ENCODE assay signal across 8 cellular contexts in the genomic region with DNA sequence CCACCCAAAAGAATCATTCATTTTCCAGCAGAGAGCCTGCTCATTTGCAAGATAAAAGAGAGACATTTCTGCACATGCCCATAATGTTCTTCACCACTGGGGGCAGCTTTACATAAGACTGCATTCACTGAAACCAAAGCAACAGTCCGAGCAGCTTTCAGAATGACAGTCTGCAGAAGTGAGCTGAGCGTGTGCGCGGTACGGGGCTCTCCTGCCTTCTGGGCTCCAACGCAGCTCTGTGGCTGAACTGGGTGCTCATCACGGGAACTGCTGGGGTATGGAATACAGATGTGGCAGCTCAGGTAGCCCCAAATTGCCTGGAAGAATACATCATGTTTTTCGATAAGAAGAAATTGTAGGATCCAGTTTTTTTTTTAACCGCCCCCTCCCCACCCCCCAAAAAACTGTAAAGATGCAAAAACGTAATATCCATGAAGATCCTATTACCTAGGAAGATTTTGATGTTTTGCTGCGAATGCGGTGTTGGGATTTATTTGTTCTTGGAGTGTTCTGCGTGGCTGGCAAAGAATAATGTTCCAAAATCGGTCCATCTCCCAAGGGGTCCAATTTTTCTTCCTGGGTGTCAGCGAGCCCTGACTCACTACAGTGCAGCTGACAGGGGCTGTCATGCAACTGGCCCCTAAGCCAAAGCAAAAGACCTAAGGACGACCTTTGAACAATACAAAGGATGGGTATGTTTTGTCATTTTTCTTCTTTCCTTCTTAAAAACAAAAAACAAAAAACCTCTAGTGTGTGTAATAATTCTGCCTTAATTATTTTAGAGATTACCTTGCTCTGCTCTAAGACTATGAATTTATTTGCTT. TPM values are rescaled to one million over a fixed set of nuclear protein-coding genes. Genes with fewer than 3 reads are reported as not detected.
DNase-seq lines count a peak whose midpoint lies in the region; TF ChIP-seq lines count a peak whose summit lies in the region.

A gene (plus strand): TSS at position 141 of the 824 bp plus-strand sequence.

- H3K4me1 ChIP-seq in A673 (ENCODE audit: insufficient read depth, low read length, poor library complexity, severe bottlenecking), result no peaks in the 10 kb centered on the region
- no peaks in the 10 kb centered on the region for H3K4me1 ChIP-seq in HEK293 (ENCODE audit: control insufficient read depth, insufficient read depth, low read length)

- H3K36me3 ChIP-seq in A673 (ENCODE audit: insufficient read depth, low read length, poor library complexity, severe bottlenecking) (no peaks in the 10 kb centered on the region), HEK293 (ENCODE audit: control insufficient read depth in 2 of 2, insufficient read depth in 1 of 2, low read length in 2 of 2) (no peaks in the 10 kb centered on the region)

- peak; percentile 72 for TF ChIP-seq CTCF in A673 (conservative IDR thresholded peaks at IDR 0.05; ENCODE audit: low read depth, low read length)
- peak; percentile 39 for TF ChIP-seq CTCF in GM10248 (IDR thresholded peaks at IDR 0.05; ENCODE audit: control extremely low read depth, extremely low read depth, low read depth, missing control alignments)
- TF ChIP-seq CTCF in HEK293 (tag by site-specific recombination; IDR thresholded peaks at IDR 0.05), result peak; percentile 24; the same call in 1 of the 2 replicates
- TF ChIP-seq CTCF in LNCaP clone FGC (IDR thresholded peaks at IDR 0.05; ENCODE audit: control insufficient read depth, extremely low read depth, insufficient read depth), result peak; percentile 83

- POLR2A ChIA-PET in A673 (lab: Charles Lee; ENCODE audit: low non-redundant PET) (no interaction called here), GM10248 (lab: Yijun Ruan, JAX) (no interaction called here), HEK293 (lab: Yijun Ruan, JAX) (no interaction called here)

- H3K27ac ChIP-seq in A673 (ENCODE audit: low read depth, low read length, poor library complexity, severe bottlenecking) (no peak within 1 kb of the TSS), HEK293 (ENCODE audit: extremely low read depth, low read depth, low read length) (no peak within 1 kb of the TSS), epithelial cell of prostate (no peak within 1 kb of the TSS)

- H3K27me3 ChIP-seq in A673 (replicated peaks; ENCODE audit: insufficient read depth, low read depth, low read length, poor library complexity), result peaks cover 62% of the 10 kb centered on the region

- H3K4me3 ChIP-seq in A673 (ENCODE audit: low read depth, low read length, poor library complexity, severe bottlenecking) (no peak within 1 kb of the TSS), HEK293 (ENCODE audit: low read depth, low read length) (no peak within 1 kb of the TSS), LNCaP clone FGC (ENCODE audit: low read depth, low read length) (no peak within 1 kb of the TSS)

- no TSS peak for BruUV-seq in A673 (replicated peaks; lab: Mats Ljungman, UMichigan)

- CTCF ChIA-PET in A673 (lab: Charles Lee) (no interaction called here), GM10248 (lab: Yijun Ruan, JAX) (interaction anchor here (0.7 to 5.4 kb wide), 12 partner anchors 9 to 712 kb away, joined by 3 to 25 read pairs (median 4); no protein-coding TSS in a partner anchor), HEK293 (lab: Yijun Ruan, JAX) (interaction anchor here (0.6 to 1.3 kb wide), 6 partner anchors 8 to 902 kb away, joined by 3 to 7 read pairs (median 4); no protein-coding TSS in a partner anchor)

- DNase-seq in A673 (ENCODE audit: low spot score) (peak; percentile 83), GM10248 (ENCODE audit: extremely low spot score) (peak; percentile 69), LNCaP clone FGC (ENCODE audit: low read depth) (peak; percentile 66), SW 1271 (lab: John Stamatoyannopoulos, UW) (peak; percentile 6 to 64), epithelial cell of prostate (ENCODE audit: low read depth, low spot score) (peak; percentile 18), middle frontal gyrus (ENCODE audit: extremely low spot score, low spot score) (peak; percentile 83), ureter (ENCODE audit: low spot score) (peak; percentile 46)

- intact Hi-C loops in A673 (cut with micrococcal nuclease; ENCODE audit: unreplicated experiment), result loop anchor here (5.0 kb wide), 1 partner anchor 856 kb away; no protein-coding TSS in a partner anchor

- no peaks in the 10 kb centered on the region for H3K9me3 ChIP-seq in A673 (ENCODE audit: low read depth, low read length, poor library complexity, severe bottlenecking)
- H3K9me3 ChIP-seq in HEK293 (ENCODE audit: control insufficient read depth, insufficient read depth, low read depth, low read length), result no peaks in the 10 kb centered on the region

TF ChIP-seq in HEK293, 187 proteins besides CTCF, POLR2A, EP300 and RAD21 (continues in another document):
- peak; percentile 71 for TF ChIP-seq SCRT2 (tag by site-specific recombination; IDR thresholded peaks at IDR 0.05)
- TF ChIP-seq, protein P1, sequence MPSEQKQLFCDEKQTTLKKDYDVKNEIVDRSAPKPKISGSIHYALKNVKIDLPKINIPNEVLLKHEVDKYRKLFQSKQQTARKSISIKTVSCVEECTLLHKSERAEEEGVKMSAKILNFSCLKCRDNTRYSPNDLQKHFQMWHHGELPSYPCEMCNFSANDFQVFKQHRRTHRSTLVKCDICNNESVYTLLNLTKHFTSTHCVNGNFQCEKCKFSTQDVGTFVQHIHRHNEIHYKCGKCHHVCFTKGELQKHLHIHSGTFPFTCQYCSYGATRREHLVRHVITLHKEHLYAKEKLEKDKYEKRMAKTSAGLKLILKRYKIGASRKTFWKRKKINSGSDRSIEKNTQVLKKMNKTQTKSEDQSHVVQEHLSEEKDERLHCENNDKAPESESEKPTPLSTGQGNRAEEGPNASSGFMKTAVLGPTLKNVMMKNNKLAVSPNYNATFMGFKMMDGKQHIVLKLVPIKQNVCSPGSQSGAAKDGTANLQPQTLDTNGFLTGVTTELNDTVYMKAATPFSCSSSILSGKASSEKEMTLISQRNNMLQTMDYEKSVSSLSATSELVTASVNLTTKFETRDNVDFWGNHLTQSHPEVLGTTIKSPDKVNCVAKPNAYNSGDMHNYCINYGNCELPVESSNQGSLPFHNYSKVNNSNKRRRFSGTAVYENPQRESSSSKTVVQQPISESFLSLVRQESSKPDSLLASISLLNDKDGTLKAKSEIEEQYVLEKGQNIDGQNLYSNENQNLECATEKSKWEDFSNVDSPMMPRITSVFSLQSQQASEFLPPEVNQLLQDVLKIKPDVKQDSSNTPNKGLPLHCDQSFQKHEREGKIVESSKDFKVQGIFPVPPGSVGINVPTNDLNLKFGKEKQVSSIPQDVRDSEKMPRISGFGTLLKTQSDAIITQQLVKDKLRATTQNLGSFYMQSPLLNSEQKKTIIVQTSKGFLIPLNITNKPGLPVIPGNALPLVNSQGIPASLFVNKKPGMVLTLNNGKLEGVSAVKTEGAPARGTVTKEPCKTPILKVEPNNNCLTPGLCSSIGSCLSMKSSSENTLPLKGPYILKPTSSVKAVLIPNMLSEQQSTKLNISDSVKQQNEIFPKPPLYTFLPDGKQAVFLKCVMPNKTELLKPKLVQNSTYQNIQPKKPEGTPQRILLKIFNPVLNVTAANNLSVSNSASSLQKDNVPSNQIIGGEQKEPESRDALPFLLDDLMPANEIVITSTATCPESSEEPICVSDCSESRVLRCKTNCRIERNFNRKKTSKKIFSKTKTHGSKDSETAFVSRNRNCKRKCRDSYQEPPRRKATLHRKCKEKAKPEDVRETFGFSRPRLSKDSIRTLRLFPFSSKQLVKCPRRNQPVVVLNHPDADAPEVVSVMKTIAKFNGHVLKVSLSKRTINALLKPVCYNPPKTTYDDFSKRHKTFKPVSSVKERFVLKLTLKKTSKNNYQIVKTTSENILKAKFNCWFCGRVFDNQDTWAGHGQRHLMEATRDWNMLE (tag by site-specific recombination; conservative IDR thresholded peaks at IDR 0.05; ENCODE audit: low read depth), result no peak
- TF ChIP-seq, protein P2, sequence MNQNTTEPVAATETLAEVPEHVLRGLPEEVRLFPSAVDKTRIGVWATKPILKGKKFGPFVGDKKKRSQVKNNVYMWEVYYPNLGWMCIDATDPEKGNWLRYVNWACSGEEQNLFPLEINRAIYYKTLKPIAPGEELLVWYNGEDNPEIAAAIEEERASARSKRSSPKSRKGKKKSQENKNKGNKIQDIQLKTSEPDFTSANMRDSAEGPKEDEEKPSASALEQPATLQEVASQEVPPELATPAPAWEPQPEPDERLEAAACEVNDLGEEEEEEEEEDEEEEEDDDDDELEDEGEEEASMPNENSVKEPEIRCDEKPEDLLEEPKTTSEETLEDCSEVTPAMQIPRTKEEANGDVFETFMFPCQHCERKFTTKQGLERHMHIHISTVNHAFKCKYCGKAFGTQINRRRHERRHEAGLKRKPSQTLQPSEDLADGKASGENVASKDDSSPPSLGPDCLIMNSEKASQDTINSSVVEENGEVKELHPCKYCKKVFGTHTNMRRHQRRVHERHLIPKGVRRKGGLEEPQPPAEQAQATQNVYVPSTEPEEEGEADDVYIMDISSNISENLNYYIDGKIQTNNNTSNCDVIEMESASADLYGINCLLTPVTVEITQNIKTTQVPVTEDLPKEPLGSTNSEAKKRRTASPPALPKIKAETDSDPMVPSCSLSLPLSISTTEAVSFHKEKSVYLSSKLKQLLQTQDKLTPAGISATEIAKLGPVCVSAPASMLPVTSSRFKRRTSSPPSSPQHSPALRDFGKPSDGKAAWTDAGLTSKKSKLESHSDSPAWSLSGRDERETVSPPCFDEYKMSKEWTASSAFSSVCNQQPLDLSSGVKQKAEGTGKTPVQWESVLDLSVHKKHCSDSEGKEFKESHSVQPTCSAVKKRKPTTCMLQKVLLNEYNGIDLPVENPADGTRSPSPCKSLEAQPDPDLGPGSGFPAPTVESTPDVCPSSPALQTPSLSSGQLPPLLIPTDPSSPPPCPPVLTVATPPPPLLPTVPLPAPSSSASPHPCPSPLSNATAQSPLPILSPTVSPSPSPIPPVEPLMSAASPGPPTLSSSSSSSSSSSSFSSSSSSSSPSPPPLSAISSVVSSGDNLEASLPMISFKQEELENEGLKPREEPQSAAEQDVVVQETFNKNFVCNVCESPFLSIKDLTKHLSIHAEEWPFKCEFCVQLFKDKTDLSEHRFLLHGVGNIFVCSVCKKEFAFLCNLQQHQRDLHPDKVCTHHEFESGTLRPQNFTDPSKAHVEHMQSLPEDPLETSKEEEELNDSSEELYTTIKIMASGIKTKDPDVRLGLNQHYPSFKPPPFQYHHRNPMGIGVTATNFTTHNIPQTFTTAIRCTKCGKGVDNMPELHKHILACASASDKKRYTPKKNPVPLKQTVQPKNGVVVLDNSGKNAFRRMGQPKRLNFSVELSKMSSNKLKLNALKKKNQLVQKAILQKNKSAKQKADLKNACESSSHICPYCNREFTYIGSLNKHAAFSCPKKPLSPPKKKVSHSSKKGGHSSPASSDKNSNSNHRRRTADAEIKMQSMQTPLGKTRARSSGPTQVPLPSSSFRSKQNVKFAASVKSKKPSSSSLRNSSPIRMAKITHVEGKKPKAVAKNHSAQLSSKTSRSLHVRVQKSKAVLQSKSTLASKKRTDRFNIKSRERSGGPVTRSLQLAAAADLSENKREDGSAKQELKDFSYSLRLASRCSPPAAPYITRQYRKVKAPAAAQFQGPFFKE (tag by site-specific recombination; IDR thresholded peaks at IDR 0.05; ENCODE audit: borderline replicate concordance), result no peak
- TF ChIP-seq TRIM28 (IDR thresholded peaks at IDR 0.05; ENCODE audit: borderline replicate concordance, low read length), result peak; percentile 75
- TF ChIP-seq ZBTB48 (tag by site-specific recombination; IDR thresholded peaks at IDR 0.05), result peak; percentile 53; the same call in 1 of the 2 replicates

RNA-seq across cellular contexts. Expression of the gene that starts here (rescaled TPM):
- not detected in 2 replicates for total RNA-seq in A673 (2021)
- 0.13 TPM for total RNA-seq in ureter

Comparison
In these comparisons a context has a peak if more than half of its experiments do, and no peak if none do; other contexts are left out.
1. Peak in DNase-seq in A673; RNA of the gene not detected or under 1 TPM.
2. Peak in DNase-seq in ureter; RNA of the gene not detected or under 1 TPM.
3. DNase-seq: peak in every context shown above with its lines; median percentile 83 in A673; 83 in middle frontal gyrus; 69 in GM10248; 66 in LNCaP clone FGC; 46 in ureter; 35 in SW 1271; 18 in epithelial cell of prostate.
4. CTCF ChIP-seq: peak in every context shown above with its lines; median percentile 83 in LNCaP clone FGC; 72 in A673; 39 in GM10248; 24 in HEK293.